Comparison of ENCODE assay signal across 31 cellular contexts in the genomic region with DNA sequence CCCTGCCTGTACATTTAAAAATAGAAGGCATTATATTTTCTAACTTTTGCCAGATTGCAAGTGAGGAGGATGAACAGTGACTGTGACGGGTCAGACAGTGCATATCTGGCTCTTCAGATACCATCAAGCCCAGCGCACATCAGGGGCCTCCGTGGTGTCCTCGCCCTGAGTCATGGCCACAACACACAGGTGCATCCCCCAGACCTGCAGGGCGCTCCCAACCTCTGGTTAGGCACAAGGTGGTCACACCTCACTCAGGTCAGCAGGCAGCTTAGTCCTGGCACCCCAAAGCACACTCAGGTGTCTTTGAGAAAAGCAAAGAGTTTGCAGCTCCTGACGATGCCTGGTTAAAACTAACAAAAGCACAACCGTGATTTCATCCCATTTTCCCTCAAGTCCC. TPM values are rescaled to one million over a fixed set of nuclear protein-coding genes. Genes with fewer than 3 reads are reported as not detected.
"Had no signal": no experiment of that assay in that cellular context is flagged by ENCODE, and none has a peak within 500 bp of the region (broad histone marks: within the 10 kb centered on the region; RNA-seq: fewer than 3 reads in every experiment).

No MANE protein-coding gene starts in this region.

- H3K9me3 ChIP-seq: ovary, psoas muscle, right lobe of liver, spleen, suprapubic skin, testis, tibial artery, transverse colon, upper lobe of right lung, vagina had no signal

- H3K9me3 Mint-ChIP-seq: natural killer cell treated with Interleukin-12 subunit alpha and Interleukin-12 subunit beta and Interleukin-15 and Interleukin-18, amount 100 ng/mL, for 72 hours; nephron progenitor cell; neural crest cell; stimulated activated memory B cell treated with anti-CD40 and anti-IgM and Interleukin-4, amounts not matched to agents 10 μg/mL and 1 μg/mL and 100 μg/mL, for 72 hours; type B pancreatic cell had no signal

- H3K4me3 Mint-ChIP-seq: naive thymus-derived CD8-positive, alpha-beta T cell; natural killer cell treated with Interleukin-12 subunit alpha and Interleukin-12 subunit beta and Interleukin-15 and Interleukin-18, amount 100 ng/mL, for 72 hours; nephron progenitor cell; neural crest cell; stimulated activated memory B cell treated with anti-CD40 and anti-IgM and Interleukin-4, amounts not matched to agents 10 μg/mL and 1 μg/mL and 100 μg/mL, for 72 hours; stimulated activated naive CD8-positive, alpha-beta T cell treated with anti-CD3 and anti-CD28 coated beads, Interleukin-15, amount 100 ng/mL, for 72 hours; type B pancreatic cell had no signal

- H3K9ac ChIP-seq: parathyroid adenoma had no signal

- H3K36me3 Mint-ChIP-seq: naive thymus-derived CD8-positive, alpha-beta T cell; natural killer cell treated with Interleukin-12 subunit alpha and Interleukin-12 subunit beta and Interleukin-15 and Interleukin-18, amount 100 ng/mL, for 72 hours; stimulated activated memory B cell treated with anti-CD40 and anti-IgM and Interleukin-4, amounts not matched to agents 10 μg/mL and 1 μg/mL and 100 μg/mL, for 72 hours; type B pancreatic cell had no signal

- H3K27ac Mint-ChIP-seq: naive thymus-derived CD8-positive, alpha-beta T cell; natural killer cell treated with Interleukin-12 subunit alpha and Interleukin-12 subunit beta and Interleukin-15 and Interleukin-18, amount 100 ng/mL, for 72 hours; nephron progenitor cell; progenitor cell of endocrine pancreas; stimulated activated memory B cell treated with anti-CD40 and anti-IgM and Interleukin-4, amounts not matched to agents 10 μg/mL and 1 μg/mL and 100 μg/mL, for 72 hours; stimulated activated naive CD8-positive, alpha-beta T cell treated with anti-CD3 and anti-CD28 coated beads, Interleukin-15, amount 100 ng/mL, for 72 hours; type B pancreatic cell had no signal

- H3K4me2 ChIP-seq: smooth muscle cell had no signal

- H3K27me3 ChIP-seq: ovary, right lobe of liver, suprapubic skin, testis, upper lobe of right lung, vagina had no signal

- H3K27ac ChIP-seq: ovary, parathyroid adenoma, psoas muscle, right lobe of liver, skin epidermis, spleen, suprapubic skin, testis, tibial artery, transverse colon, upper lobe of right lung, vagina had no signal

- H3K79me2 ChIP-seq: parathyroid adenoma had no signal

- DNase-seq: naive thymus-derived CD8-positive, alpha-beta T cell; nephron progenitor cell; occipital lobe; ovary; psoas muscle; right cardiac atrium; right lobe of liver; spleen; stimulated activated CD4-positive, alpha-beta T cell treated with anti-CD3 and anti-CD28 coated beads, Interleukin-12 subunit alpha, Interleukin-12 subunit beta, amount 100 ng/mL, for 4 hours; stimulated activated CD4-positive, alpha-beta T cell treated with anti-CD3 and anti-CD28 coated beads, Interleukin-1b, Interleukin-23, amount 100 ng/mL, for 48 hours; stimulated activated CD4-positive, alpha-beta T cell treated with anti-CD3 and anti-CD28 coated beads, Interleukin-4, amount 100 ng/mL, for 1 hour; stimulated activated CD4-positive, alpha-beta T cell treated with anti-CD3 and anti-CD28 coated beads, Interleukin-4, amount 100 ng/mL, for 4 hours; stimulated activated CD8-positive, alpha-beta memory T cell treated with anti-CD3 and anti-CD28 coated beads, Interleukin-4, amount 100 ng/mL, for 48 hours; stimulated activated naive CD4-positive, alpha-beta T cell; stimulated activated naive CD8-positive, alpha-beta T cell treated with anti-CD3 and anti-CD28 coated beads, Interleukin-15, amount 100 ng/mL, for 72 hours; stimulated activated naive CD8-positive, alpha-beta T cell treated with anti-CD3 and anti-CD28 coated beads, Interleukin-15, Interleukin-2, amounts not matched to agents 100 U/mL and 50 U/mL, for 24 hours; substantia nigra; testis; tibial artery; transverse colon; upper lobe of right lung had no signal

- H3K4me3 ChIP-seq: ovary, psoas muscle, right lobe of liver, skin epidermis, smooth muscle cell, spleen, suprapubic skin, testis, tibial artery, transverse colon, upper lobe of right lung, vagina had no signal

- ATAC-seq: naive thymus-derived CD8-positive, alpha-beta T cell; natural killer cell treated with Interleukin-12 subunit alpha and Interleukin-12 subunit beta and Interleukin-15 and Interleukin-18, amount 100 ng/mL, for 72 hours; psoas muscle; right cardiac atrium; right lobe of liver; stimulated activated memory B cell treated with anti-CD40 and anti-IgM and Interleukin-4, amounts not matched to agents 10 μg/mL and 1 μg/mL and 100 μg/mL, for 72 hours; stimulated activated naive CD8-positive, alpha-beta T cell treated with anti-CD3 and anti-CD28 coated beads, Interleukin-15, amount 100 ng/mL, for 72 hours; stimulated activated naive CD8-positive, alpha-beta T cell treated with anti-CD3 and anti-CD28 coated beads, Interleukin-15, Interleukin-2, amounts not matched to agents 100 U/mL and 50 U/mL, for 24 hours; upper lobe of right lung had no signal

- H3K36me3 ChIP-seq: ovary, right lobe of liver, spleen, suprapubic skin, tibial artery, transverse colon, upper lobe of right lung, vagina had no signal

- H3K4me1 ChIP-seq: parathyroid adenoma, psoas muscle, right lobe of liver, spleen, suprapubic skin, testis, tibial artery, transverse colon, upper lobe of right lung, vagina had no signal

- H2AFZ ChIP-seq: parathyroid adenoma had no signal

- H3K27me3 Mint-ChIP-seq: stimulated activated memory B cell treated with anti-CD40 and anti-IgM and Interleukin-4, amounts not matched to agents 10 μg/mL and 1 μg/mL and 100 μg/mL, for 72 hours had no signal

- H3K4me1 Mint-ChIP-seq: naive thymus-derived CD8-positive, alpha-beta T cell; stimulated activated memory B cell treated with anti-CD40 and anti-IgM and Interleukin-4, amounts not matched to agents 10 μg/mL and 1 μg/mL and 100 μg/mL, for 72 hours; stimulated activated naive CD8-positive, alpha-beta T cell treated with anti-CD3 and anti-CD28 coated beads, Interleukin-15, amount 100 ng/mL, for 72 hours had no signal

RNA-seq across cellular contexts. Expression of gene IRX2, which starts 28.6 kb away (rescaled TPM):
- total RNA-seq: naive thymus-derived CD8-positive, alpha-beta T cell; natural killer cell treated with Interleukin-12 subunit alpha and Interleukin-12 subunit beta and Interleukin-15 and Interleukin-18, amount 100 ng/mL, for 72 hours; occipital lobe; right lobe of liver; transverse colon had no signal
- polyA plus RNA-seq: naive thymus-derived CD8-positive, alpha-beta T cell had no signal
